Comparison of ENCODE assay signal across 20 cellular contexts in the genomic region with DNA sequence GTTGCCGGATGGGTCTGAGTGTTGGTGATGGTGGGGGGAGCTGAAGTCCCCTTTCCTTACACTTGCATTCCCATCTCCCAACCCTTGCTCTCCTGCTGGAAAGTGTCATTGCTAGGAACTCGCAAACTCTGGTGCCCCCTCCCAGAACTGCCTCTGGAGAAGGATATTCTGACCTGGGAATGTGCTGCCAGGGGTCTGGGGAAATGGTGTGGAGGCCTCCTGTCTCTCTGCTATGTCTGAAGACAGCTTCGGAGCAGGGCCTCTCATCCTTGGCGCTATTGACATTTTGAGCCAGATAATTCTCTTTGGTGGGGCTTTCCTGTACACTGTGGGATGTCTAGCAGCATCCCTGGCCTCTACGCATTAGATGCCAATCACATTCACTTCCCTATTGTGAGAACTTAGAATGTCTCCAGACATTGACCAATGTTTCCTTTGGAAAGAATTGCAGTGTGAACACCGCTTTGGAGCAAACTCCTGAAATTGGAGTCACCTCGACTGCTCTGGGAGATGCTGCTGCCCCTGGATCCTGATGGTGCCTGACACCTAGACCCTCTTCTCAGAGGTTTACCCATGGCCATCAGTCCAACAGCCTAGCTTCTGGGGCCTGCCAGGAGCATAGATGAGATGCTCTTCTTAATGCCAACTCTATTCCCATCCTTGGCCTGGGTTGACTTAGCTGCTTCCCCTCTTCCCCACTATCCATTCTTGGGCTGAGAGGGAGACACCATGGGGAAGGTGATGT. TPM values are rescaled to one million over a fixed set of nuclear protein-coding genes. Genes with fewer than 3 reads are reported as not detected.
DNase-seq lines count a peak whose midpoint lies in the region; ATAC-seq, FAIRE-seq and TF ChIP-seq lines count a peak whose summit lies in the region.
"Had no signal": no experiment of that assay in that cellular context is flagged by ENCODE, and none has a peak within 500 bp of the region (broad histone marks: within the 10 kb centered on the region; RNA-seq: fewer than 3 reads in every experiment).

No MANE protein-coding gene starts in this region.

- CTCF ChIA-PET in activated CD8-positive, alpha-beta memory T cell treated with anti-CD3 and anti-CD28 coated beads, Interleukin-2, amount 10 ng/mL, durations not matched to agents 7 days and 5 days (lab: Charles Lee), result no interaction called here
- CTCF ChIA-PET in Caco-2 (lab: Charles Lee), result interaction anchor here (1.5 kb wide), 1 partner anchor 52 kb away, joined by 4 read pairs; no protein-coding TSS in a partner anchor

- intact Hi-C loops in Caco-2 (cut with micrococcal nuclease; ENCODE audit: unreplicated experiment), result no loop called here

- peak; percentile 13 for DNase-seq in D341Med (ENCODE audit: low spot score)
- DNase-seq in activated CD8-positive, alpha-beta memory T cell treated with anti-CD3 and anti-CD28 coated beads, Interleukin-2, amount 10 ng/mL, durations not matched to agents 7 days and 5 days, result peak; percentile 16
- peak; percentile 59 for DNase-seq in mesenteric fat pad (ENCODE audit: low spot score)
- DNase-seq in osteocyte (ENCODE audit: extremely low spot score, unreplicated experiment), result peak; percentile 60
- DNase-seq in nucleus accumbens (lab: John Stamatoyannopoulos, UW), result no peak
- DNase-seq in urothelium cell line (ENCODE audit: low spot score), result no peak
- no peak for DNase-seq in Caco-2
- DNase-seq in A172 (ENCODE audit: low spot score), result no peak
- DNase-seq: 8988T; CD8-positive, alpha-beta T cell; COR-L47; GDM1; HCEC 1CT had no signal

- peaks cover 40% of the 10 kb centered on the region for H3K27me3 Mint-ChIP-seq in activated CD8-positive, alpha-beta memory T cell treated with anti-CD3 and anti-CD28 coated beads, Interleukin-2, amount 10 ng/mL, durations not matched to agents 7 days and 5 days
- H3K27me3 Mint-ChIP-seq in osteocyte (ENCODE audit: unreplicated experiment), result peaks cover 13% of the 10 kb centered on the region
- H3K27me3 Mint-ChIP-seq in Caco-2 (ENCODE audit: insufficient read depth, unreplicated experiment), result peaks cover 19% of the 10 kb centered on the region

- H3K9me3 ChIP-seq in Caco-2, result no peaks in the 10 kb centered on the region

- no TSS peak for BruUV-seq in Caco-2 (replicated peaks; lab: Mats Ljungman, UMichigan)

- H3K4me1 ChIP-seq in Caco-2, result no peaks in the 10 kb centered on the region
- H3K4me1 ChIP-seq: BLaER1 treated with 17β-estradiol and CSF1 and Interleukin-3, amounts not matched to agents 10 nM and 100 nM had no signal

- H3K9me3 Mint-ChIP-seq in activated CD8-positive, alpha-beta memory T cell treated with anti-CD3 and anti-CD28 coated beads, Interleukin-2, amount 10 ng/mL, durations not matched to agents 7 days and 5 days (ENCODE audit: low read depth), result no peaks in the 10 kb centered on the region
- H3K9me3 Mint-ChIP-seq in osteocyte (ENCODE audit: unreplicated experiment), result no peaks in the 10 kb centered on the region
- no peaks in the 10 kb centered on the region for H3K9me3 Mint-ChIP-seq in Caco-2 (ENCODE audit: unreplicated experiment)
- H3K9me3 Mint-ChIP-seq: CD8-positive, alpha-beta T cell; GM23338 had no signal

- no peaks in the 10 kb centered on the region for H3K36me3 Mint-ChIP-seq in activated CD8-positive, alpha-beta memory T cell treated with anti-CD3 and anti-CD28 coated beads, Interleukin-2, amount 10 ng/mL, durations not matched to agents 7 days and 5 days
- H3K36me3 Mint-ChIP-seq in osteocyte (ENCODE audit: unreplicated experiment), result no peaks in the 10 kb centered on the region
- no peaks in the 10 kb centered on the region for H3K36me3 Mint-ChIP-seq in Caco-2 (ENCODE audit: insufficient read depth, unreplicated experiment)
- H3K36me3 Mint-ChIP-seq: CD8-positive, alpha-beta T cell had no signal

- no peak overlapping the region for H3K27ac Mint-ChIP-seq in activated CD8-positive, alpha-beta memory T cell treated with anti-CD3 and anti-CD28 coated beads, Interleukin-2, amount 10 ng/mL, durations not matched to agents 7 days and 5 days
- no peak overlapping the region for H3K27ac Mint-ChIP-seq in osteocyte (ENCODE audit: unreplicated experiment)
- H3K27ac Mint-ChIP-seq in Caco-2 (ENCODE audit: unreplicated experiment), result no peak overlapping the region
- H3K27ac Mint-ChIP-seq: B cell; CD8-positive, alpha-beta T cell; GM23338 had no signal

- no peaks in the 10 kb centered on the region for H3K36me3 ChIP-seq in Caco-2 (ENCODE audit: control insufficient read depth, insufficient read depth, low read length)
- H3K36me3 ChIP-seq: BLaER1 treated with 17β-estradiol and CSF1 and Interleukin-3, amounts not matched to agents 10 nM and 100 nM had no signal

- TF ChIP-seq CTCF in osteocyte (IDR thresholded peaks at IDR 0.05) (no peak), Caco-2 (IDR thresholded peaks at IDR 0.05; ENCODE audit: insufficient read depth in 1 of 2, low read depth in 1 of 2, low read length in 1 of 2, severe bottlenecking in 1 of 2, unreplicated experiment in 1 of 2) (no peak)

- no peaks in the 10 kb centered on the region for H3K4me1 Mint-ChIP-seq in activated CD8-positive, alpha-beta memory T cell treated with anti-CD3 and anti-CD28 coated beads, Interleukin-2, amount 10 ng/mL, durations not matched to agents 7 days and 5 days
- peaks cover 15% of the 10 kb centered on the region for H3K4me1 Mint-ChIP-seq in osteocyte (ENCODE audit: unreplicated experiment)
- no peaks in the 10 kb centered on the region for H3K4me1 Mint-ChIP-seq in Caco-2 (ENCODE audit: low read depth, unreplicated experiment)

- H3K4me3 ChIP-seq in Caco-2 (ENCODE audit: low read depth, low read length), result no peak overlapping the region
- H3K4me3 ChIP-seq: BLaER1 treated with 17β-estradiol and CSF1 and Interleukin-3, amounts not matched to agents 10 nM and 100 nM; GM23338; K562 had no signal

- no peak for FAIRE-seq in urothelium cell line (lab: Jason Lieb, UNC)
- FAIRE-seq: GM12892, H54, HTR-8/SVneo, K562 had no signal

- POLR2A ChIA-PET in Caco-2 (lab: Charles Lee), result no interaction called here

- no peaks in the 10 kb centered on the region; the same call in 1 of the 2 replicates for H3K27me3 ChIP-seq in Caco-2 (replicated peaks; ENCODE audit: control insufficient read depth, insufficient read depth, low read length)
- H3K27me3 ChIP-seq: BLaER1 treated with 17β-estradiol and CSF1 and Interleukin-3, amounts not matched to agents 10 nM and 100 nM had no signal

- H3K4me3 Mint-ChIP-seq in activated CD8-positive, alpha-beta memory T cell treated with anti-CD3 and anti-CD28 coated beads, Interleukin-2, amount 10 ng/mL, durations not matched to agents 7 days and 5 days, result no peak overlapping the region
- H3K4me3 Mint-ChIP-seq in osteocyte (ENCODE audit: unreplicated experiment) (no peak overlapping the region), Caco-2 (ENCODE audit: unreplicated experiment) (no peak overlapping the region)
- H3K4me3 Mint-ChIP-seq: B cell; CD8-positive, alpha-beta T cell; GM23338 had no signal

- no peak for ATAC-seq in activated CD8-positive, alpha-beta memory T cell treated with anti-CD3 and anti-CD28 coated beads, Interleukin-2, amount 10 ng/mL, durations not matched to agents 7 days and 5 days
- ATAC-seq: CD8-positive, alpha-beta T cell; GM23338; K562 had no signal

RNA-seq across cellular contexts. Expression of a gene that starts 2.2 kb away (rescaled TPM):
- not detected for total RNA-seq in activated CD8-positive, alpha-beta memory T cell treated with anti-CD3 and anti-CD28 coated beads, Interleukin-2, amount 10 ng/mL, durations not matched to agents 7 days and 5 days
- total RNA-seq in mesenteric fat pad (not detected), osteocyte (not detected in 2 replicates), Caco-2 (2022) (not detected in 2 replicates)
- total RNA-seq in A172 (2014; rRNA removed; shearing (Covaris generic)), result not detected in 2 replicates
- total RNA-seq: B cell; CD8-positive, alpha-beta T cell; GM23338; K562 had no signal

Comparison
In these comparisons a context has a peak if more than half of its experiments do, and no peak if none do; other contexts are left out.
1. DNase-seq: peak in D341Med (single experiment), activated CD8-positive, alpha-beta memory T cell treated with anti-CD3 and anti-CD28 coated beads, Interleukin-2, amount 10 ng/mL, durations not matched to agents 7 days and 5 days (single experiment), mesenteric fat pad (single experiment) and osteocyte (single experiment); none in nucleus accumbens (0 of 56), urothelium cell line (single experiment), Caco-2 (0 of 2) and A172 (single experiment).